19 cellular contexts compared by ENCODE assay signal in the genomic region with DNA sequence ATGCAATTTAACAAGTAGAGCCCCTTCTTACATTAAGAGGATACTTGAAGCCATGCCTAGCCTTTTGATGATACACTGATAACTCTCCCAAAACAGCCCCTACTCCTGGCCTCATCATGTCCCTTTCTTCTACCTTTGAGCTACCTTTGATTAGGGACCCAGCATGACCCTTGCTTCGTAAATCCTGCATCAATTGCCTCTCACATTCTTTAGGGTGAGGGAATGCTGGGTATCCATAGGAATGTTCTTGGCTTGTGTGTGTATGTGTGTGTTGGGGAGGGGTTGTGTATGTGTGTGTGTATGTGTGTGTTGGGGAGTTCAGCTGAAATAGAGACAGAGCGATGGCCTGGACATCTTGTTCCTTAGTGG. TPM values are rescaled to one million over a fixed set of nuclear protein-coding genes. Genes with fewer than 3 reads are reported as not detected.
"Had no signal": no experiment of that assay in that cellular context is flagged by ENCODE, and none has a peak within 500 bp of the region (broad histone marks: within the 10 kb centered on the region; RNA-seq: fewer than 3 reads in every experiment).

No MANE protein-coding gene starts in this region.

- H3K27me3 ChIP-seq: adrenal gland had no signal

- H3K4me2 ChIP-seq: PC-9 had no signal

- H3K4me3 ChIP-seq: adrenal gland, PC-9 had no signal

- H3K27me3 Mint-ChIP-seq: activated CD4-positive, alpha-beta T cell treated with anti-CD3 and anti-CD28 coated beads for 36 hours; activated CD4-positive, alpha-beta T cell treated with anti-CD3 and anti-CD28 coated beads, Interleukin-2, amount 10 ng/mL, durations not matched to agents 7 days and 5 days; IgD-negative memory B cell had no signal

- H3K36me3 ChIP-seq: adrenal gland, WERI-Rb-1 had no signal

- H2AFZ ChIP-seq: PC-9 had no signal

- H3K9me3 ChIP-seq: adrenal gland had no signal

- H3K36me3 Mint-ChIP-seq: brain, IgD-negative memory B cell had no signal

- H3K27ac Mint-ChIP-seq: activated CD4-positive, alpha-beta T cell treated with anti-CD3 and anti-CD28 coated beads for 36 hours; activated CD4-positive, alpha-beta T cell treated with anti-CD3 and anti-CD28 coated beads, Interleukin-2, amount 10 ng/mL, durations not matched to agents 7 days and 5 days; activated naive CD4-positive, alpha-beta T cell treated with anti-CD3 and anti-CD28 coated beads for 36 hours; activated T-helper 1 cell treated with anti-CD3 and anti-CD28 coated beads, Interleukin-12 subunit alpha, Interleukin-12 subunit beta, Interleukin-2, Interleukin-4 antibody, amounts not matched to agents 30 ng/mL and 10 ng/mL and 1 ng/mL, durations not matched to agents 14 hours and 24 hours and 36 hours; IgD-negative memory B cell had no signal

- H3K4me3 Mint-ChIP-seq: activated CD4-positive, alpha-beta T cell treated with anti-CD3 and anti-CD28 coated beads for 36 hours; activated CD4-positive, alpha-beta T cell treated with anti-CD3 and anti-CD28 coated beads, Interleukin-2, amount 10 ng/mL, durations not matched to agents 7 days and 5 days; activated naive CD4-positive, alpha-beta T cell treated with anti-CD3 and anti-CD28 coated beads for 36 hours; activated T-cell treated with anti-CD3 and anti-CD28 coated beads, Interleukin-2, amount 50 U/mL, for 4 hours; activated T-helper 1 cell treated with anti-CD3 and anti-CD28 coated beads, Interleukin-12 subunit alpha, Interleukin-12 subunit beta, Interleukin-2, Interleukin-4 antibody, amounts not matched to agents 30 ng/mL and 10 ng/mL and 1 ng/mL, durations not matched to agents 14 hours and 24 hours and 36 hours had no signal

- DNase-seq: activated T-cell treated with anti-CD3 and anti-CD28 coated beads for 4 hours, NCI-H1092, NCI-H187 treated with DMSO at 0.1 percent for 48 hours, T-helper 9 cell had no signal

- FAIRE-seq: bronchial epithelial cell had no signal

- H3K9me3 Mint-ChIP-seq: activated CD4-positive, alpha-beta T cell treated with anti-CD3 and anti-CD28 coated beads, Interleukin-2, amount 10 ng/mL, durations not matched to agents 7 days and 5 days; activated naive CD4-positive, alpha-beta T cell treated with anti-CD3 and anti-CD28 coated beads for 36 hours; activated naive CD4-positive, alpha-beta T cell treated with anti-CD3 and anti-CD28 coated beads, Interleukin-2, amount 50 U/mL, for 72 hours; activated T-cell treated with anti-CD3 and anti-CD28 coated beads, Interleukin-2, amount 50 U/mL, for 4 hours; activated T-helper 1 cell treated with anti-CD3 and anti-CD28 coated beads, Interleukin-12 subunit alpha, Interleukin-12 subunit beta, Interleukin-2, Interleukin-4 antibody, amounts not matched to agents 30 ng/mL and 10 ng/mL and 1 ng/mL, durations not matched to agents 14 hours and 24 hours and 36 hours; brain; IgD-negative memory B cell had no signal

- ATAC-seq: Right ventricle myocardium inferior had no signal

- H3K27ac ChIP-seq: adrenal gland, PC-9, RWPE1, WERI-Rb-1 had no signal

RNA-seq across cellular contexts. Expression of a gene that starts 6.7 kb away (rescaled TPM):
- total RNA-seq: activated CD4-positive, alpha-beta T cell treated with anti-CD3 and anti-CD28 coated beads for 36 hours; activated CD4-positive, alpha-beta T cell treated with anti-CD3 and anti-CD28 coated beads, Interleukin-2, amount 10 ng/mL, durations not matched to agents 7 days and 5 days; activated naive CD4-positive, alpha-beta T cell treated with anti-CD3 and anti-CD28 coated beads for 36 hours; activated naive CD4-positive, alpha-beta T cell treated with anti-CD3 and anti-CD28 coated beads, Interleukin-2, amount 50 U/mL, for 72 hours; activated T-cell treated with anti-CD3 and anti-CD28 coated beads, Interleukin-2, amount 50 U/mL, for 4 hours; activated T-helper 1 cell treated with anti-CD3 and anti-CD28 coated beads, Interleukin-12 subunit alpha, Interleukin-12 subunit beta, Interleukin-2, Interleukin-4 antibody, amounts not matched to agents 30 ng/mL and 10 ng/mL and 1 ng/mL, durations not matched to agents 14 hours and 24 hours and 36 hours; bronchial epithelial cell; OCI-LY7; PC-9 had no signal
- polyA plus RNA-seq: IgD-negative memory B cell had no signal

RNA-seq across cellular contexts. Expression of a gene that starts 44.5 kb away (rescaled TPM):
- total RNA-seq: bronchial epithelial cell, PC-9, Right ventricle myocardium inferior had no signal
- polyA plus RNA-seq: adrenal gland, IgD-negative memory B cell had no signal
